ENCODE assay signal across 15 cellular contexts in the genomic region with DNA sequence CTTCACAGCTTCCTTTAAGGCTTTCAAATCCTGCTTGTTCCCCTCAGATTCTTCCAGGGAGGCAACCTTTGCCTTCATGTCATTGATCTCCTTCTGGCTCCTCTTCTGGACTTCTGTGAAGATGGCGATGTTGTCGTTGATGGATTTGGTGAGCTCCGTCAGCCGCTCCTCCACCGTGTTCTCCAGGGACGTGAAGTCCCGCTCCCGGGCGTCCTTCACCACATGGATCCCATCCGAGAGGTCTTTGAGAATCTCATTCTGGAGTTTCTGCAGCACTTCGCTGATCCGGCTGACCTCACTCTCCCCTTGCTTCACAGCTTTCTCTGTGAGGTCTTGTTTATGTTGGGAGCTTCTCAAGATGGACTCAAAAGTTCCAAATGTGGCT. TPM values are rescaled to one million over a fixed set of nuclear protein-coding genes. Genes with fewer than 3 reads are reported as not detected.
DNase-seq lines count a peak whose midpoint lies in the region; ATAC-seq and TF ChIP-seq lines count a peak whose summit lies in the region.
"Had no signal": no experiment of that assay in that cellular context is flagged by ENCODE, and none has a peak within 500 bp of the region (broad histone marks: within the 10 kb centered on the region; RNA-seq: fewer than 3 reads in every experiment).

No MANE protein-coding gene starts in this region.

- H3K9me3 ChIP-seq in left ventricle myocardium inferior (replicated peaks) (no peaks in the 10 kb centered on the region), heart right ventricle (no peaks in the 10 kb centered on the region), neutrophil (no peaks in the 10 kb centered on the region), spleen (no peaks in the 10 kb centered on the region)
- H3K9me3 ChIP-seq: BLaER1, Caco-2, HAP-1 had no signal

- no peak for ATAC-seq in heart right ventricle

- intact Hi-C loops in left ventricle myocardium inferior (cut with micrococcal nuclease): no loop called here
- intact Hi-C loops in heart right ventricle (cut with DNase I): loop anchor here in 2 of 10 donors (5.0 to 10.0 kb wide), 2 partner anchors 65 to 102 kb away; a partner anchor contains a TSS
- intact Hi-C loops in spleen (cut with DNase I; ENCODE audit: low total_unique reads): no loop called here

- 94 to 98% methylated on average over 12 of the region's 12 CpGs for WGBS in heart right ventricle, 2 donors
- WGBS in spleen, 5 donors: 95 to 96% (median 96%) methylated on average over 12 of the region's 12 CpGs

- H3K4me1 ChIP-seq in left ventricle myocardium inferior (peaks cover 48% of the 10 kb centered on the region), heart right ventricle (peaks cover 6 to 51% (median 24%) of the 10 kb centered on the region in 9 donors), neutrophil (ENCODE audit: control insufficient read depth in 1 of 2, insufficient read depth in 1 of 2, low read depth in 1 of 2, low read length in 1 of 2) (peaks cover 51 to 58% of the 10 kb centered on the region in 2 experiments), spleen (peaks cover 0 to 29% (median 8%) of the 10 kb centered on the region in 6 donors)
- H3K4me1 ChIP-seq: Caco-2 had no signal

- no peak for TF ChIP-seq POLR2A in spleen (IDR thresholded peaks at IDR 0.05)

- DNase-seq in left ventricle myocardium inferior (no peak), heart right ventricle (no peak), islet precursor cell (peak; percentile 36), spleen (no peak), AG08395 (ENCODE audit: low spot score) (no peak), NCI-H446 treated with DMSO at 0.1 percent for 48 hours (lab: John Stamatoyannopoulos, UW) (no peak)
- DNase-seq: AML-193; Caco-2; CD8-positive, alpha-beta memory T cell; DND-41; GDM1 had no signal

- H3K27ac ChIP-seq in left ventricle myocardium inferior (replicated peaks) (peak overlapping the region; percentile 85), heart right ventricle (peak overlapping the region in 2 of 10 donors; percentile 50 to 78), neutrophil (peak overlapping the region; percentile 42), spleen (no peak overlapping the region)
- H3K27ac ChIP-seq: 22Rv1, BLaER1 had no signal

- no peak overlapping the region for H3K4me3 ChIP-seq in left ventricle myocardium inferior
- H3K4me3 ChIP-seq in heart right ventricle: no peak overlapping the region
- H3K4me3 ChIP-seq in neutrophil (ENCODE audit: low read depth in 1 of 2, low read length in 1 of 2): no peak overlapping the region
- H3K4me3 ChIP-seq in spleen: no peak overlapping the region
- H3K4me3 ChIP-seq: BLaER1, HAP-1 had no signal

- H3K36me3 ChIP-seq in left ventricle myocardium inferior: peaks cover 48% of the 10 kb centered on the region
- H3K36me3 ChIP-seq in heart right ventricle: peaks cover 0 to 68% (median 15%) of the 10 kb centered on the region in 9 donors
- H3K36me3 ChIP-seq in neutrophil: peaks cover 78% of the 10 kb centered on the region
- peaks cover 0 to 81% (median 32%) of the 10 kb centered on the region in 6 donors for H3K36me3 ChIP-seq in spleen

- TF ChIP-seq CTCF in left ventricle myocardium inferior (IDR thresholded peaks at IDR 0.05; ENCODE audit: borderline replicate concordance): no peak
- TF ChIP-seq CTCF in heart right ventricle (IDR thresholded peaks at IDR 0.05): no peak
- no peak for TF ChIP-seq CTCF in neutrophil (IDR thresholded peaks at IDR 0.05)
- no peak for TF ChIP-seq CTCF in spleen (IDR thresholded peaks at IDR 0.05 in 8 of 11, conservative IDR thresholded peaks at IDR 0.05 in 3 of 11)

- no peaks in the 10 kb centered on the region for H3K27me3 ChIP-seq in left ventricle myocardium inferior (ENCODE audit: low read depth)
- H3K27me3 ChIP-seq in heart right ventricle: no peaks in the 10 kb centered on the region
- no peaks in the 10 kb centered on the region for H3K27me3 ChIP-seq in neutrophil
- H3K27me3 ChIP-seq in spleen (replicated peaks in 1 of 7): peaks cover 0 to 2% (median 0%) of the 10 kb centered on the region in 7 donors
- H3K27me3 ChIP-seq: BLaER1 had no signal

RNA-seq across cellular contexts. Expression of a gene that starts 7.9 kb away (rescaled TPM):
- 51.8 TPM for total RNA-seq in left ventricle myocardium inferior
- total RNA-seq in heart right ventricle: 10 to 100 TPM; 38.5 to 63.2 (median 47.9) TPM
- polyA plus RNA-seq in heart right ventricle: 10 to 100 TPM; 12.9 to 40.1 TPM
- 10 to 100 TPM; 21.6 to 63.0 (median 39.7) TPM for total RNA-seq in spleen
- polyA plus RNA-seq in spleen: 1 to 10 TPM; 4.5 to 8.9 (median 5.3) TPM

Comparison
In these comparisons a context has a peak if more than half of its experiments do, and no peak if none do; other contexts are left out.
1. H3K27ac ChIP-seq: peak in left ventricle myocardium inferior (single experiment) and neutrophil (single experiment); none in spleen (0 of 8).